Comparison of ENCODE assay signal across 1 cellular context in the genomic region with DNA sequence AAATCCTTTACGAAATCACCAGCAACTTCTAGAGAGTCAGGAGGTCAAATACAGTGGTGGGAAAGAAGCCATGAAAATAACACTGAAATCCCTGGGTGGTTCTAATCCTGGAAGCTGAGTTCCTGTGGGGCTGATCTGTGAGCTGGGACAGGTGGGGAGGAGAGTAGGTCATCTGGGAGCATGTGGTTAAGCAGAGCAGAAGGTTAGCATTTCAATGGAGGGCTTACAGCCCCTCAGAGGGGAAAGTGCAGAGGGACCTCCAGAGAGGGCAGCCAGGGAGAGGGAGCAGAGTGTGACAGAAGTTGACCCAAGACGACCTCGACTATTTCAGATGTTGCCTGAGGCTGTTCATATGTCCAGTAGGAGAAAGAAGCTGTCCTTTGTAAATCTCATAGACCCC.
TF ChIP-seq lines count a peak whose summit lies in the region.

No MANE protein-coding gene starts in this region.

TF ChIP-seq in GM23338, 12 proteins besides CTCF, POLR2A, EP300 and RAD21 (continued from another document):
- TF ChIP-seq, protein P1, sequence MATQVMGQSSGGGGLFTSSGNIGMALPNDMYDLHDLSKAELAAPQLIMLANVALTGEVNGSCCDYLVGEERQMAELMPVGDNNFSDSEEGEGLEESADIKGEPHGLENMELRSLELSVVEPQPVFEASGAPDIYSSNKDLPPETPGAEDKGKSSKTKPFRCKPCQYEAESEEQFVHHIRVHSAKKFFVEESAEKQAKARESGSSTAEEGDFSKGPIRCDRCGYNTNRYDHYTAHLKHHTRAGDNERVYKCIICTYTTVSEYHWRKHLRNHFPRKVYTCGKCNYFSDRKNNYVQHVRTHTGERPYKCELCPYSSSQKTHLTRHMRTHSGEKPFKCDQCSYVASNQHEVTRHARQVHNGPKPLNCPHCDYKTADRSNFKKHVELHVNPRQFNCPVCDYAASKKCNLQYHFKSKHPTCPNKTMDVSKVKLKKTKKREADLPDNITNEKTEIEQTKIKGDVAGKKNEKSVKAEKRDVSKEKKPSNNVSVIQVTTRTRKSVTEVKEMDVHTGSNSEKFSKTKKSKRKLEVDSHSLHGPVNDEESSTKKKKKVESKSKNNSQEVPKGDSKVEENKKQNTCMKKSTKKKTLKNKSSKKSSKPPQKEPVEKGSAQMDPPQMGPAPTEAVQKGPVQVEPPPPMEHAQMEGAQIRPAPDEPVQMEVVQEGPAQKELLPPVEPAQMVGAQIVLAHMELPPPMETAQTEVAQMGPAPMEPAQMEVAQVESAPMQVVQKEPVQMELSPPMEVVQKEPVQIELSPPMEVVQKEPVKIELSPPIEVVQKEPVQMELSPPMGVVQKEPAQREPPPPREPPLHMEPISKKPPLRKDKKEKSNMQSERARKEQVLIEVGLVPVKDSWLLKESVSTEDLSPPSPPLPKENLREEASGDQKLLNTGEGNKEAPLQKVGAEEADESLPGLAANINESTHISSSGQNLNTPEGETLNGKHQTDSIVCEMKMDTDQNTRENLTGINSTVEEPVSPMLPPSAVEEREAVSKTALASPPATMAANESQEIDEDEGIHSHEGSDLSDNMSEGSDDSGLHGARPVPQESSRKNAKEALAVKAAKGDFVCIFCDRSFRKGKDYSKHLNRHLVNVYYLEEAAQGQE (IDR thresholded peaks at IDR 0.05; ENCODE audit: unreplicated experiment), result no peak
TF ChIP-seq in GM23338: peak in this region for 0.
